23 cellular contexts compared by ENCODE assay signal in the genomic region with DNA sequence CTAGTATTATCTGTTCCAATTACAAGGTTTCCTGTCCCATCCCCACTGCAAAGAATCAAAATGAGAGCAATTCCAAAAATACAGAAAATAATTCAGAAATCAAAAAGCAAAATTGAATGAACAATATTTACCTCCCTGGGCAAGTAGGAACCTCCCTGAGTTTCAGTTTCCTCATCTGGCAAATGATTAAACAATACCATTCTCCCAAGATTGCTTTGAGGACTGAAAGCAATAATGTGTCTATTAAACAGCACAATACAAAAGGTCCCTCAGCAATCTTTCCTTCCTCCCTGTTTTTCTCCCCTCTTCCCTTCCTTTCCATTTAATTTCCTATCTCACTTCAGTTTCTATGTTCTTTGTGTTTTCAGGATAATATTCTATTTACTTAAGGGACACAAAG.
DNase-seq lines count a peak whose midpoint lies in the region; ATAC-seq lines count a peak whose summit lies in the region.
"Had no signal": no experiment of that assay in that cellular context is flagged by ENCODE, and none has a peak within 500 bp of the region (broad histone marks: within the 10 kb centered on the region; RNA-seq: fewer than 3 reads in every experiment).

No MANE protein-coding gene starts in this region.

- DNase-seq in NCI-H146 (lab: John Stamatoyannopoulos, UW) (peak; percentile 36), NCI-H146 treated with DMSO at 0.1 percent for 48 hours (lab: John Stamatoyannopoulos, UW; ENCODE audit: unreplicated experiment) (no peak), NCI-H69 (lab: John Stamatoyannopoulos, UW) (peak; percentile 18), kidney tubule cell (ENCODE audit: low spot score) (peak; percentile 47), renal cortical epithelial cell (ENCODE audit: low read depth) (peak; percentile 67), NCI-H2029 treated with DMSO at 0.1 percent for 48 hours (lab: John Stamatoyannopoulos, UW) (no peak)
- DNase-seq: 8988T; Calu3; CD8-positive, alpha-beta memory T cell; DMS153; GDM1; GOT3; MM.1S; NCI-H1048; NCI-H1417 treated with DMSO at 0.1 percent for 48 hours; NCI-H1930; NCI-H510A treated with DMSO at 0.1 percent for 48 hours; NCI-H774; NK-92 treated with Interleukin-12 subunit alpha and Interleukin-12 subunit beta, amount 100 ng/mL, for 24 hours; SW 1271 had no signal

- no peak for ATAC-seq in HG03378 (IDR thresholded peaks at IDR 0.05; ENCODE audit: unreplicated experiment)
- ATAC-seq in HG02763 (IDR thresholded peaks at IDR 0.05; ENCODE audit: unreplicated experiment), result no peak
- ATAC-seq: Panc1 had no signal

Comparison
In these comparisons a context has a peak if more than half of its experiments do, and no peak if none do; other contexts are left out.
1. DNase-seq: peak in NCI-H146 (single experiment), NCI-H69 (single experiment), kidney tubule cell (single experiment) and renal cortical epithelial cell (single experiment); none in NCI-H146 treated with DMSO at 0.1 percent for 48 hours (single experiment) and NCI-H2029 treated with DMSO at 0.1 percent for 48 hours (single experiment).